ENCODE assay signal across 27 cellular contexts in the genomic region with DNA sequence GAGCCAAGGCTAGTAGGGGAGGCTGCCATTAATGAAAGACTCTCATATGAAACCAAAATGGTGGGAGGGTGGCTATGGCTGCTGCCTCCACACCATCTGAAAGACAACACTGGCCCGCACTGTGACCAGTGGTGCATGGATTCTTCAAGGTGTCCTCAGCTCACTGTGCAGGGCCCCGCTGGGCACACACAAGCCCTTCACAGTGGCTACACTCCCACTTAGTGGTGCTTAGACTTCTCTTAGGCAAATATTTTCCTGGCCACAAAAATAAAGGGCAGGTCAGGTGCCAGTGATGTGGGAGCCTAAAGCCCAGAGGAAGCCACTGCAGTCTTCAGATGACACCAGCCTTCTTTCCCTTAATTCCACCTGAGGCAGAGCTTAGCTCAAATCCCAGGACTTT. TPM values are rescaled to one million over a fixed set of nuclear protein-coding genes. Genes with fewer than 3 reads are reported as not detected.
"Had no signal": no experiment of that assay in that cellular context is flagged by ENCODE, and none has a peak within 500 bp of the region (broad histone marks: within the 10 kb centered on the region; RNA-seq: fewer than 3 reads in every experiment).

No MANE protein-coding gene starts in this region.

- H3K9me3 ChIP-seq: colonic mucosa, esophagus muscularis mucosa, gastroesophageal sphincter, heart left ventricle, left ventricle myocardium inferior, mucosa of descending colon, prostate gland, right atrium auricular region, thoracic aorta, transverse colon, vagina had no signal

- H3K36me3 ChIP-seq: colonic mucosa, esophagus muscularis mucosa, gastroesophageal sphincter, heart left ventricle, left ventricle myocardium inferior, neural progenitor cell, prostate gland, right atrium auricular region, thoracic aorta, transverse colon, vagina had no signal

- H3K27ac ChIP-seq: colonic mucosa, esophagus muscularis mucosa, foreskin keratinocyte, gastroesophageal sphincter, heart left ventricle, hepatocyte, neural progenitor cell, prostate gland, right atrium auricular region, thoracic aorta, transverse colon, vagina had no signal

- H3K4me3 ChIP-seq: colonic mucosa, esophagus muscularis mucosa, gastroesophageal sphincter, heart left ventricle, hepatocyte, left ventricle myocardium inferior, lung, mucosa of descending colon, neural progenitor cell, prostate gland, right atrium auricular region, thoracic aorta, transverse colon, vagina had no signal

- H3K27me3 ChIP-seq: colonic mucosa, foreskin keratinocyte, heart left ventricle, hepatocyte, neural progenitor cell, right atrium auricular region, vagina had no signal

- DNase-seq: colonic mucosa; dermis blood vessel endothelial cell; effector memory CD4-positive, alpha-beta T cell; foreskin keratinocyte; heart left ventricle; kidney; left ventricle myocardium inferior; mucosa of descending colon; naive thymus-derived CD4-positive, alpha-beta T cell; nucleus accumbens; stimulated activated CD4-positive, alpha-beta T cell treated with anti-CD3 and anti-CD28 coated beads, Interleukin-2, amount 100 ng/mL, for 24 hours; stimulated activated CD4-positive, alpha-beta T cell treated with anti-CD3 and anti-CD28 coated beads, Interleukin-4, amount 100 ng/mL, for 4 hours; stimulated activated naive CD8-positive, alpha-beta T cell treated with anti-CD3 and anti-CD28 coated beads, Interleukin-15, Interleukin-2, amounts not matched to agents 100 U/mL and 50 U/mL, for 24 hours; substantia nigra; transverse colon had no signal

- H3K4me2 ChIP-seq: hepatocyte, neural progenitor cell had no signal

- H3K9ac ChIP-seq: neural progenitor cell had no signal

- FAIRE-seq: endothelial cell of umbilical vein, kidney had no signal

- H3K4me1 ChIP-seq: colonic mucosa, esophagus muscularis mucosa, foreskin keratinocyte, gastroesophageal sphincter, prostate gland, right atrium auricular region, transverse colon, vagina had no signal

- ATAC-seq: foreskin keratinocyte; gastroesophageal sphincter; heart left ventricle; mucosa of descending colon; naive thymus-derived CD4-positive, alpha-beta T cell; sciatic nerve; stimulated activated memory B cell treated with anti-CD40 and anti-IgM and Interleukin-4, amounts not matched to agents 10 μg/mL and 1 μg/mL and 100 μg/mL, for 72 hours; stimulated activated naive CD8-positive, alpha-beta T cell treated with anti-CD3 and anti-CD28 coated beads, Interleukin-15, Interleukin-2, amounts not matched to agents 100 U/mL and 50 U/mL, for 24 hours had no signal

- H2AFZ ChIP-seq: hepatocyte, neural progenitor cell had no signal

- H3K79me2 ChIP-seq: hepatocyte had no signal

RNA-seq across cellular contexts. Expression of a gene that starts 38.1 kb away (rescaled TPM):
- total RNA-seq: endothelial cell of umbilical vein had no signal
- polyA plus RNA-seq: endothelial cell of umbilical vein; naive thymus-derived CD4-positive, alpha-beta T cell had no signal
